In genomic region chr2:212484563-212485080, GRCh38 we compare ENCODE assay signal across 24 cellular contexts. TPM values are rescaled to one million over a fixed set of nuclear protein-coding genes. Genes with fewer than 3 reads are reported as not detected.
DNase-seq lines count a peak whose midpoint lies in the region; ATAC-seq and TF ChIP-seq lines count a peak whose summit lies in the region.
"Had no signal": no experiment of that assay in that cellular context is flagged by ENCODE, and none has a peak within 500 bp of the region (broad histone marks: within the 10 kb centered on the region; RNA-seq: fewer than 3 reads in every experiment).

No MANE protein-coding gene starts in this region.

- no peak overlapping the region for H3K4me2 ChIP-seq in GM23338

- H3K4me3 ChIP-seq in ACC112 (ENCODE audit: low read depth, low read length) (no peak overlapping the region), GM23338 (no peak overlapping the region), astrocyte of the cerebellum (ENCODE audit: low read depth, low read length) (no peak overlapping the region)
- H3K4me3 ChIP-seq: body of pancreas, esophagus muscularis mucosa, heart left ventricle, left lung, psoas muscle had no signal

- H3K27ac ChIP-seq in ACC112 (ENCODE audit: low read depth, low read length) = no peak overlapping the region
- no peak overlapping the region for H3K27ac ChIP-seq in GM23338 (ENCODE audit: low read depth)
- H3K27ac ChIP-seq: body of pancreas, esophagus muscularis mucosa, heart left ventricle, left lung, psoas muscle had no signal

- peaks cover 12% of the 10 kb centered on the region; the same call in 2 of the 3 replicates for H3K4me1 Mint-ChIP-seq in GM23338

- no peaks in the 10 kb centered on the region for H3K27me3 ChIP-seq in ACC112 (ENCODE audit: insufficient read depth, low read length)
- H3K27me3 ChIP-seq in GM23338 (ENCODE audit: insufficient read depth) = no peaks in the 10 kb centered on the region
- H3K27me3 ChIP-seq: body of pancreas, esophagus muscularis mucosa, heart left ventricle, left lung had no signal

- H3K79me2 ChIP-seq in ACC112 (ENCODE audit: control insufficient read depth, insufficient read depth, low read length, unreplicated experiment) (no peaks in the 10 kb centered on the region), GM23338 (replicated peaks; ENCODE audit: insufficient read depth) (no peaks in the 10 kb centered on the region)

- H2AFZ ChIP-seq in ACC112 (ENCODE audit: low read length, unreplicated experiment) (peak overlapping the region; percentile 22), GM23338 (no peak overlapping the region)

- no peaks in the 10 kb centered on the region for H4K20me1 ChIP-seq in GM23338 (replicated peaks; ENCODE audit: insufficient read depth)

- DNase-seq in GM23338 (ENCODE audit: low spot score) (peak; percentile 35), astrocyte of the cerebellum (ENCODE audit: low read depth) (peak; percentile 15), left kidney (ENCODE audit: low read depth, low spot score) (peak; percentile 18), NAMALWA (ENCODE audit: low spot score) (no peak)
- no peak for DNase-seq in activated CD4-positive, alpha-beta T cell treated with anti-CD3 and anti-CD28 coated beads for 48 hours
- DNase-seq in stimulated activated CD4-positive, alpha-beta T cell treated with anti-CD3 and anti-CD28 coated beads, Interleukin-4, amount 100 ng/mL, for 4 hours = no peak
- DNase-seq: 8988T; activated CD4-positive, alpha-beta T cell treated with anti-CD3 and anti-CD28 coated beads for 1 hour; activated naive CD4-positive, alpha-beta T cell; body of pancreas; GDM1; heart left ventricle; left lung; NCI-H1694 treated with DMSO at 0.1 percent for 48 hours; psoas muscle; SHP77 treated with DMSO at 0.1 percent for 48 hours; stimulated activated naive CD8-positive, alpha-beta T cell treated with anti-CD3 and anti-CD28 coated beads, Interleukin-15, Interleukin-2, amounts not matched to agents 100 U/mL and 50 U/mL, for 24 hours; T-helper 2 cell had no signal

- no peak overlapping the region for H3K4me3 Mint-ChIP-seq in GM23338
- H3K4me3 Mint-ChIP-seq: type B pancreatic cell had no signal

- H3K36me3 Mint-ChIP-seq in GM23338 (ENCODE audit: low read depth) = no peaks in the 10 kb centered on the region
- H3K36me3 Mint-ChIP-seq: type B pancreatic cell had no signal

- in situ Hi-C loops in astrocyte of the cerebellum (cut with HindIII; ENCODE audit: low sequenced_read_pairs) = no loop called here

- no peaks in the 10 kb centered on the region for H3F3A ChIP-seq in GM23338 (replicated peaks; ENCODE audit: low read depth)

- no peaks in the 10 kb centered on the region for H3K36me3 ChIP-seq in ACC112 (ENCODE audit: insufficient read depth, low read length)
- no peaks in the 10 kb centered on the region for H3K36me3 ChIP-seq in GM23338 (ENCODE audit: insufficient read depth)
- H3K36me3 ChIP-seq: esophagus muscularis mucosa, heart left ventricle, left lung had no signal

- peak; percentile 50 for ATAC-seq in GM23338
- ATAC-seq in HG02763 (IDR thresholded peaks at IDR 0.05; ENCODE audit: unreplicated experiment) = no peak
- ATAC-seq: body of pancreas; heart left ventricle; left lung; psoas muscle; stimulated activated naive CD8-positive, alpha-beta T cell treated with anti-CD3 and anti-CD28 coated beads, Interleukin-15, Interleukin-2, amounts not matched to agents 100 U/mL and 50 U/mL, for 24 hours had no signal

- peak overlapping the region; percentile 53; the same call in 1 of the 2 replicates for H3K27ac Mint-ChIP-seq in GM23338
- H3K27ac Mint-ChIP-seq: type B pancreatic cell had no signal

- TF ChIP-seq CTCF in GM23338 (conservative IDR thresholded peaks at IDR 0.05; ENCODE audit: low read depth in 2 of 2) (peak in 1 of 2 experiments; percentile 41; a peak in 2 of 4 replicates), astrocyte of the cerebellum (IDR thresholded peaks at IDR 0.05; ENCODE audit: low read depth, low read length, missing control alignments) (peak; percentile 21)

- H3K4me1 ChIP-seq in ACC112 (ENCODE audit: control insufficient read depth, insufficient read depth, low read length, unreplicated experiment) = no peaks in the 10 kb centered on the region
- H3K4me1 ChIP-seq in GM23338 (ENCODE audit: insufficient read depth) = no peaks in the 10 kb centered on the region; the same call in 1 of the 2 replicates
- H3K4me1 ChIP-seq: body of pancreas, esophagus muscularis mucosa, left lung had no signal

- H3K9me3 Mint-ChIP-seq in GM23338 = no peaks in the 10 kb centered on the region
- H3K9me3 Mint-ChIP-seq: type B pancreatic cell had no signal

- no peaks in the 10 kb centered on the region for H3K9me2 ChIP-seq in GM23338 (ENCODE audit: insufficient read depth)

- peaks cover 1% of the 10 kb centered on the region for H3K27me3 Mint-ChIP-seq in GM23338 (ENCODE audit: insufficient read depth, low read depth, poor library complexity)
- H3K27me3 Mint-ChIP-seq: type B pancreatic cell had no signal

TF ChIP-seq in GM23338, 12 proteins besides CTCF, POLR2A, EP300 and RAD21 (continues in another document):
- TF ChIP-seq ZNF331 (CRISPR knock-in tag; IDR thresholded peaks at IDR 0.05; ENCODE audit: low read depth) (no peak), NANOG (IDR thresholded peaks at IDR 0.05; ENCODE audit: borderline replicate concordance) (no peak), REST (IDR thresholded peaks at IDR 0.05; ENCODE audit: unreplicated experiment) (no peak), CREB1 (CRISPR knock-in tag; IDR thresholded peaks at IDR 0.05; ENCODE audit: low read depth) (no peak), POLR2AphosphoS5 (IDR thresholded peaks at IDR 0.05; ENCODE audit: low read depth) (no peak), EZH2 (IDR thresholded peaks at IDR 0.05; ENCODE audit: low read depth, unreplicated experiment) (no peak), ZNF114 (CRISPR knock-in tag; IDR thresholded peaks at IDR 0.05) (no peak), STAT1 (IDR thresholded peaks at IDR 0.05; ENCODE audit: unreplicated experiment) (no peak), EZH2phosphoT487 (IDR thresholded peaks at IDR 0.05; ENCODE audit: unreplicated experiment) (no peak), JUNB (IDR thresholded peaks at IDR 0.05; ENCODE audit: unreplicated experiment) (no peak)
- TF ChIP-seq, protein P1, sequence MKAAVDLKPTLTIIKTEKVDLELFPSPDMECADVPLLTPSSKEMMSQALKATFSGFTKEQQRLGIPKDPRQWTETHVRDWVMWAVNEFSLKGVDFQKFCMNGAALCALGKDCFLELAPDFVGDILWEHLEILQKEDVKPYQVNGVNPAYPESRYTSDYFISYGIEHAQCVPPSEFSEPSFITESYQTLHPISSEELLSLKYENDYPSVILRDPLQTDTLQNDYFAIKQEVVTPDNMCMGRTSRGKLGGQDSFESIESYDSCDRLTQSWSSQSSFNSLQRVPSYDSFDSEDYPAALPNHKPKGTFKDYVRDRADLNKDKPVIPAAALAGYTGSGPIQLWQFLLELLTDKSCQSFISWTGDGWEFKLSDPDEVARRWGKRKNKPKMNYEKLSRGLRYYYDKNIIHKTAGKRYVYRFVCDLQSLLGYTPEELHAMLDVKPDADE (IDR thresholded peaks at IDR 0.05) = no peak

RNA-seq across cellular contexts. Expression of gene ERBB4, which starts 54.0 kb away (rescaled TPM):
- total RNA-seq in GM23338 (2014; rRNA removed; shearing (Covaris generic)) = 0.73 and 1.4 TPM in 2 replicates
- polyA plus RNA-seq in GM23338 (2016; fragmentation: Nextera tagmentation; extraction: Ambion mirVana) = 0.10 and 1.1 TPM in 2 replicates
- total RNA-seq: dermis microvascular lymphatic vessel endothelial cell, M059J had no signal

Comparison
In these comparisons a context has a peak if more than half of its experiments do, and no peak if none do; other contexts are left out.
1. DNase-seq: peak in GM23338 (single experiment), astrocyte of the cerebellum (single experiment) and left kidney (single experiment); none in NAMALWA (single experiment), activated CD4-positive, alpha-beta T cell treated with anti-CD3 and anti-CD28 coated beads for 48 hours (single experiment) and stimulated activated CD4-positive, alpha-beta T cell treated with anti-CD3 and anti-CD28 coated beads, Interleukin-4, amount 100 ng/mL, for 4 hours (0 of 2).